Comparison of ENCODE assay signal across 16 cellular contexts in genomic region chr7:105742787-105743186, GRCh38.
"Had no signal": no experiment of that assay in that cellular context is flagged by ENCODE, and none has a peak within 500 bp of the region (broad histone marks: within the 10 kb centered on the region; RNA-seq: fewer than 3 reads in every experiment).

No MANE protein-coding gene starts in this region.

- H3K4me3 Mint-ChIP-seq: activated T-cell treated with anti-CD3 and anti-CD28 coated beads, Interleukin-2, amount 50 U/mL, for 72 hours; natural killer cell had no signal

- H3K9me3 ChIP-seq: adrenal gland, breast epithelium, gastrocnemius medialis, upper lobe of right lung had no signal

- H3K27ac ChIP-seq: adrenal gland, breast epithelium, coronary artery, gastrocnemius medialis, upper lobe of right lung had no signal

- H3K9me3 Mint-ChIP-seq: activated naive CD4-positive, alpha-beta T cell treated with anti-CD3 and anti-CD28 coated beads, Interleukin-2, amount 50 U/mL, for 72 hours; activated T-cell treated with anti-CD3 and anti-CD28 coated beads, Interleukin-2, amount 50 U/mL, for 72 hours; natural killer cell had no signal

- H3K36me3 ChIP-seq: breast epithelium, gastrocnemius medialis, upper lobe of right lung had no signal

- H3K4me1 ChIP-seq: breast epithelium, gastrocnemius medialis had no signal

- DNase-seq: activated CD4-positive, alpha-beta T cell treated with anti-CD3 and anti-CD28 coated beads, Interleukin-2, amount 50 U/mL, for 4 hours; activated gamma-delta T cell treated with Interleukin-2 at 50 U/mL for 16 hours; activated T-cell treated with anti-CD3 and anti-CD28 coated beads, Interleukin-2, amount 50 U/mL, for 72 hours; effector CD4-positive, alpha-beta T cell; gastrocnemius medialis; kidney; natural killer cell; stimulated activated CD4-positive, alpha-beta T cell treated with anti-CD3 and anti-CD28 coated beads, Interleukin-4, amount 100 ng/mL, for 24 hours; T1000; upper lobe of right lung had no signal

- H3K27me3 ChIP-seq: adrenal gland, breast epithelium, gastrocnemius medialis, upper lobe of right lung had no signal

- H3K27ac Mint-ChIP-seq: activated naive CD4-positive, alpha-beta T cell treated with anti-CD3 and anti-CD28 coated beads, Interleukin-2, amount 50 U/mL, for 72 hours; activated T-cell treated with anti-CD3 and anti-CD28 coated beads, Interleukin-2, amount 50 U/mL, for 72 hours; natural killer cell had no signal

- H3K4me3 ChIP-seq: adrenal gland, breast epithelium, coronary artery, gastrocnemius medialis, lung, smooth muscle cell, upper lobe of right lung had no signal

- H3K36me3 Mint-ChIP-seq: activated naive CD4-positive, alpha-beta T cell treated with anti-CD3 and anti-CD28 coated beads, Interleukin-2, amount 50 U/mL, for 72 hours; natural killer cell had no signal
